ENCODE assay signal across 1 cellular context in genomic region chr1:41354956-41355355, GRCh38.
TF ChIP-seq lines count a peak whose summit lies in the region.

No MANE protein-coding gene starts in this region.

TF ChIP-seq in HCT116, 20 proteins besides CTCF, POLR2A, EP300 and RAD21:
- TF ChIP-seq TCF7L2 (IDR thresholded peaks at IDR 0.05; ENCODE audit: borderline replicate concordance, extremely low read depth, insufficient read depth, insufficient read length), result no peak
- TF ChIP-seq ATF3 (IDR thresholded peaks at IDR 0.05), result no peak
- TF ChIP-seq EZH2phosphoT487 (IDR thresholded peaks at IDR 0.05; ENCODE audit: borderline replicate concordance), result no peak
- no peak for TF ChIP-seq FOSL1 (IDR thresholded peaks at IDR 0.05; ENCODE audit: low read depth)
- TF ChIP-seq SIN3A (IDR thresholded peaks at IDR 0.05; ENCODE audit: low read depth), result no peak
- no peak for TF ChIP-seq EGR1 (IDR thresholded peaks at IDR 0.05; ENCODE audit: low read depth)
- no peak for TF ChIP-seq JUND (IDR thresholded peaks at IDR 0.05)
- TF ChIP-seq CEBPB (IDR thresholded peaks at IDR 0.05; ENCODE audit: low read depth), result no peak
